Comparison of ENCODE assay signal across 5 cellular contexts in genomic region chr11:12737024-12737423, GRCh38.
"Had no signal": no experiment of that assay in that cellular context is flagged by ENCODE, and none has a peak within 500 bp of the region (broad histone marks: within the 10 kb centered on the region; RNA-seq: fewer than 3 reads in every experiment).

No MANE protein-coding gene starts in this region.

- ATAC-seq: GM23338 had no signal

- H3K9me3 Mint-ChIP-seq: GM23338, H9 had no signal

- H3K4me2 ChIP-seq: GM23338 had no signal

- H3K4me3 ChIP-seq: GM23338 had no signal

- DNase-seq: H9, HCEC 1CT, IMR-90, KBM-7 had no signal

- H2AFZ ChIP-seq: GM23338 had no signal

- H3K27ac Mint-ChIP-seq: GM23338, H9 had no signal

- H3K4me3 Mint-ChIP-seq: GM23338, H9 had no signal
